ENCODE assay signal across 8 cellular contexts in genomic region chr6:31826793-31827285, GRCh38. TPM values are rescaled to one million over a fixed set of nuclear protein-coding genes. Genes with fewer than 3 reads are reported as not detected.
DNase-seq lines count a peak whose midpoint lies in the region; ATAC-seq and TF ChIP-seq lines count a peak whose summit lies in the region.

No MANE protein-coding gene starts in this region.

- H3K36me3 Mint-ChIP-seq in activated CD8-positive, alpha-beta T cell treated with anti-CD3 and anti-CD28 coated beads for 36 hours (ENCODE audit: low read depth), result peaks cover 11% of the 10 kb centered on the region
- peaks cover 4% of the 10 kb centered on the region for H3K36me3 Mint-ChIP-seq in nephron (ENCODE audit: low read depth)

- H3K4me3 Mint-ChIP-seq in activated CD8-positive, alpha-beta T cell treated with anti-CD3 and anti-CD28 coated beads for 36 hours, result peak overlapping the region; percentile 81
- peak overlapping the region; percentile 82 to 87 (median 83) for H3K4me3 Mint-ChIP-seq in nephron

- H3K9me3 Mint-ChIP-seq in activated CD8-positive, alpha-beta T cell treated with anti-CD3 and anti-CD28 coated beads for 36 hours, result no peaks in the 10 kb centered on the region
- no peaks in the 10 kb centered on the region for H3K9me3 Mint-ChIP-seq in nephron

- H3K27me3 Mint-ChIP-seq in activated CD8-positive, alpha-beta T cell treated with anti-CD3 and anti-CD28 coated beads for 36 hours, result no peaks in the 10 kb centered on the region
- H3K27me3 Mint-ChIP-seq in nephron (ENCODE audit: low read depth), result no peaks in the 10 kb centered on the region

- no peak for TF ChIP-seq RAD21 in Ishikawa (IDR thresholded peaks at IDR 0.05; ENCODE audit: low read depth)

- CTCF ChIA-PET in activated CD8-positive, alpha-beta T cell treated with anti-CD3 and anti-CD28 coated beads for 36 hours (lab: Charles Lee), result interaction anchor here (0.7 to 1.7 kb wide), 9 partner anchors 9 to 98 kb away, joined by 3 to 6 read pairs (median 4); partner anchors contain the start of genes DDAH2, HSPA1A, HSPA1L and LSM2

- no peak for TF ChIP-seq CTCF in activated CD8-positive, alpha-beta T cell treated with anti-CD3 and anti-CD28 coated beads for 36 hours (IDR thresholded peaks at IDR 0.05)
- TF ChIP-seq CTCF in nephron (IDR thresholded peaks at IDR 0.05; ENCODE audit: unreplicated experiment in 3 of 3), result no peak

- peak; percentile 80 for DNase-seq in SIG-M5 treated with dmso at 0.1 percent for 504 hours (lab: John Stamatoyannopoulos, UW; ENCODE audit: unreplicated experiment)
- DNase-seq in SIG-M5 (lab: John Stamatoyannopoulos, UW), result no peak
- DNase-seq in activated CD8-positive, alpha-beta T cell treated with anti-CD3 and anti-CD28 coated beads for 36 hours, result no peak
- DNase-seq in fibroblast of peridontal ligament (ENCODE audit: extremely low read depth), result peak; percentile 93
- DNase-seq in midbrain (lab: John Stamatoyannopoulos, UW), result no peak

- H3K27ac Mint-ChIP-seq in activated CD8-positive, alpha-beta T cell treated with anti-CD3 and anti-CD28 coated beads for 36 hours, result peak overlapping the region; percentile 90
- peak overlapping the region; percentile 99 to 100 (median 100) for H3K27ac Mint-ChIP-seq in nephron

- POLR2A ChIA-PET in activated CD8-positive, alpha-beta T cell treated with anti-CD3 and anti-CD28 coated beads for 36 hours (lab: Charles Lee), result interaction anchor here (0.8 to 3.5 kb wide), 9 partner anchors 9 to 258 kb away, joined by 3 to 15 read pairs (median 3); partner anchors contain the start of genes LSM2, TNF and VARS1

- ATAC-seq in activated CD8-positive, alpha-beta T cell treated with anti-CD3 and anti-CD28 coated beads for 36 hours, result peak; percentile 6
- ATAC-seq in HG03565 (IDR thresholded peaks at IDR 0.05; ENCODE audit: unreplicated experiment), result no peak

- TF ChIP-seq EP300 in Ishikawa (IDR thresholded peaks at IDR 0.05; ENCODE audit: borderline replicate concordance), result no peak

- H3K4me1 Mint-ChIP-seq in activated CD8-positive, alpha-beta T cell treated with anti-CD3 and anti-CD28 coated beads for 36 hours (ENCODE audit: low read depth), result peaks cover 39% of the 10 kb centered on the region
- peaks cover 51% of the 10 kb centered on the region for H3K4me1 Mint-ChIP-seq in nephron

- intact Hi-C loops in activated CD8-positive, alpha-beta T cell treated with anti-CD3 and anti-CD28 coated beads for 36 hours (cut with micrococcal nuclease), result loop anchor here (10.0 kb wide), 1 partner anchor 262 kb away; no protein-coding TSS in a partner anchor

TF ChIP-seq in Ishikawa, 13 proteins besides CTCF, POLR2A, EP300 and RAD21:
- TF ChIP-seq EGR1 (IDR thresholded peaks at IDR 0.05) (no peak), FOXM1 (IDR thresholded peaks at IDR 0.05; ENCODE audit: borderline replicate concordance, low read depth) (no peak), CREB1 (IDR thresholded peaks at IDR 0.05; ENCODE audit: low read depth) (no peak), MAX (IDR thresholded peaks at IDR 0.05) (peak; percentile 35), NFIC (IDR thresholded peaks at IDR 0.05) (peak; percentile 61), TCF12 (IDR thresholded peaks at IDR 0.05; ENCODE audit: low read depth) (no peak), USF1 (IDR thresholded peaks at IDR 0.05) (no peak), TEAD4 (IDR thresholded peaks at IDR 0.05) (no peak), CEBPB (IDR thresholded peaks at IDR 0.05) (no peak), TAF1 (IDR thresholded peaks at IDR 0.05; ENCODE audit: low read depth) (peak; percentile 18; the same call in 1 of the 2 replicates), ZBTB7A (IDR thresholded peaks at IDR 0.05; ENCODE audit: low read depth) (no peak), YY1 (IDR thresholded peaks at IDR 0.05; ENCODE audit: low read depth) (no peak)

RNA-seq across cellular contexts. Expression of gene HSPA1B, which starts 0.7 kb away (rescaled TPM):
- 10 to 100 TPM; 50.4 to 50.8 TPM for total RNA-seq in activated CD8-positive, alpha-beta T cell treated with anti-CD3 and anti-CD28 coated beads for 36 hours

RNA-seq across cellular contexts. Expression of gene HSPA1A, which starts 11.5 kb away (rescaled TPM):
- 10 to 100 TPM; 36.6 to 37.8 TPM for total RNA-seq in activated CD8-positive, alpha-beta T cell treated with anti-CD3 and anti-CD28 coated beads for 36 hours

RNA-seq across cellular contexts. Expression of gene HSPA1L, which starts 11.8 kb away (rescaled TPM):
- total RNA-seq in activated CD8-positive, alpha-beta T cell treated with anti-CD3 and anti-CD28 coated beads for 36 hours, result 1 to 10 TPM; 1.7 to 2.0 TPM

RNA-seq across cellular contexts. Expression of gene LSM2, which starts 20.1 kb away (rescaled TPM):
- 100 to 1,000 TPM; 117 to 120 TPM for total RNA-seq in activated CD8-positive, alpha-beta T cell treated with anti-CD3 and anti-CD28 coated beads for 36 hours

RNA-seq across cellular contexts. Expression of gene VARS1, which starts 31.3 kb away (rescaled TPM):
- 100 to 1,000 TPM; 150 to 153 TPM for total RNA-seq in activated CD8-positive, alpha-beta T cell treated with anti-CD3 and anti-CD28 coated beads for 36 hours

Comparison
In these comparisons a context has a peak if more than half of its experiments do, and no peak if none do; other contexts are left out.
1. DNase-seq: peak in SIG-M5 treated with dmso at 0.1 percent for 504 hours (single experiment) and fibroblast of peridontal ligament (single experiment); none in SIG-M5 (single experiment), activated CD8-positive, alpha-beta T cell treated with anti-CD3 and anti-CD28 coated beads for 36 hours (single experiment) and midbrain (single experiment).